8 cellular contexts compared by ENCODE assay signal in genomic region chr11:78715639-78716311, GRCh38.
DNase-seq lines count a peak whose midpoint lies in the region; ATAC-seq and TF ChIP-seq lines count a peak whose summit lies in the region.

No MANE protein-coding gene starts in this region.

- no peak for TF ChIP-seq EP300 in stomach (IDR thresholded peaks at IDR 0.05)

- TF ChIP-seq CTCF in Peyer's patch (IDR thresholded peaks at IDR 0.05) (peak in 4 of 6 experiments; percentile 35 to 65 (median 60)), brain (conservative IDR thresholded peaks at IDR 0.05) (peak; percentile 64 to 81), liver (IDR thresholded peaks at IDR 0.05; ENCODE audit: low read depth, low read length, missing input control) (peak; percentile 62), stomach (IDR thresholded peaks at IDR 0.05) (peak in 4 of 7 experiments; percentile 15 to 26 (median 23))

- H3K4me1 ChIP-seq in Peyer's patch: no peaks in the 10 kb centered on the region
- no peaks in the 10 kb centered on the region for H3K4me1 ChIP-seq in liver (ENCODE audit: control insufficient read depth in 4 of 4, insufficient read depth in 4 of 4, low read length in 3 of 4)
- no peaks in the 10 kb centered on the region for H3K4me1 ChIP-seq in stomach

- H3K9me3 ChIP-seq in Peyer's patch: no peaks in the 10 kb centered on the region
- no peaks in the 10 kb centered on the region for H3K9me3 ChIP-seq in liver (ENCODE audit: control insufficient read depth in 4 of 4, low read length in 3 of 4)
- no peaks in the 10 kb centered on the region for H3K9me3 ChIP-seq in stomach

- H3K4me3 Mint-ChIP-seq in brain: no peak overlapping the region
- no peak overlapping the region for H3K4me3 Mint-ChIP-seq in stimulated activated memory B cell treated with anti-CD40 and anti-IgM and Interleukin-4, amounts not matched to agents 10 μg/mL and 1 μg/mL and 100 μg/mL, for 72 hours

- H3K27me3 Mint-ChIP-seq in brain: peaks cover 3% of the 10 kb centered on the region
- no peaks in the 10 kb centered on the region for H3K27me3 Mint-ChIP-seq in stimulated activated memory B cell treated with anti-CD40 and anti-IgM and Interleukin-4, amounts not matched to agents 10 μg/mL and 1 μg/mL and 100 μg/mL, for 72 hours

- peaks cover 20% of the 10 kb centered on the region for H3K4me1 Mint-ChIP-seq in brain
- no peaks in the 10 kb centered on the region for H3K4me1 Mint-ChIP-seq in stimulated activated memory B cell treated with anti-CD40 and anti-IgM and Interleukin-4, amounts not matched to agents 10 μg/mL and 1 μg/mL and 100 μg/mL, for 72 hours

- TF ChIP-seq RAD21 in liver (IDR thresholded peaks at IDR 0.05): peak; percentile 73 to 84

- H3K36me3 ChIP-seq in Peyer's patch (no peaks in the 10 kb centered on the region), liver (ENCODE audit: control insufficient read depth in 4 of 4, insufficient read depth in 3 of 4, low read depth in 1 of 4, low read length in 3 of 4) (no peaks in the 10 kb centered on the region), stomach (no peaks in the 10 kb centered on the region)

- DNase-seq in Ammon's horn (ENCODE audit: low spot score) (peak; percentile 74), LHCN-M2 (ENCODE audit: low read depth) (peak; percentile 26), Peyer's patch (peak in 2 of 3 donors; percentile 61 to 64), stomach (peak; percentile 31)

- no peak overlapping the region for H3K9ac ChIP-seq in liver (ENCODE audit: low read depth in 1 of 2, low read length in 2 of 2)

- WGBS in liver: 47% methylated on average over 8 of the region's 8 CpGs
- 48 to 68% (median 52%) methylated on average over 8 of the region's 8 CpGs for WGBS in stomach, 5 donors

- TF ChIP-seq POLR2A in Peyer's patch (IDR thresholded peaks at IDR 0.05): no peak
- TF ChIP-seq POLR2A in stomach (IDR thresholded peaks at IDR 0.05): no peak

- H3K36me3 Mint-ChIP-seq in brain: peaks cover 12% of the 10 kb centered on the region
- no peaks in the 10 kb centered on the region for H3K36me3 Mint-ChIP-seq in stimulated activated memory B cell treated with anti-CD40 and anti-IgM and Interleukin-4, amounts not matched to agents 10 μg/mL and 1 μg/mL and 100 μg/mL, for 72 hours

- H3K4me3 ChIP-seq in Peyer's patch (no peak overlapping the region), liver (ENCODE audit: low read depth in 1 of 3, low read length in 3 of 3) (no peak overlapping the region), stomach (no peak overlapping the region)

- H3K27me3 ChIP-seq in Peyer's patch (no peaks in the 10 kb centered on the region), liver (ENCODE audit: control insufficient read depth in 4 of 4, insufficient read depth in 4 of 4, low read length in 3 of 4) (no peaks in the 10 kb centered on the region), stomach (peaks cover 0 to 6% (median 0%) of the 10 kb centered on the region in 3 donors)

- intact Hi-C loops in stomach (cut with DNase I; ENCODE audit: low total_unique reads): no loop called here

- peak; percentile 80 for ATAC-seq in GM18868 (IDR thresholded peaks at IDR 0.05; ENCODE audit: unreplicated experiment)
- ATAC-seq in stimulated activated memory B cell treated with anti-CD40 and anti-IgM and Interleukin-4, amounts not matched to agents 10 μg/mL and 1 μg/mL and 100 μg/mL, for 72 hours: no peak

- H3K9me3 Mint-ChIP-seq in brain: no peaks in the 10 kb centered on the region
- H3K9me3 Mint-ChIP-seq in stimulated activated memory B cell treated with anti-CD40 and anti-IgM and Interleukin-4, amounts not matched to agents 10 μg/mL and 1 μg/mL and 100 μg/mL, for 72 hours: no peaks in the 10 kb centered on the region

- H3K27ac Mint-ChIP-seq in brain: peak overlapping the region in 1 of 5 experiments; percentile 62
- no peak overlapping the region for H3K27ac Mint-ChIP-seq in stimulated activated memory B cell treated with anti-CD40 and anti-IgM and Interleukin-4, amounts not matched to agents 10 μg/mL and 1 μg/mL and 100 μg/mL, for 72 hours

- H3K27ac ChIP-seq in Peyer's patch: no peak overlapping the region
- no peak overlapping the region for H3K27ac ChIP-seq in liver (ENCODE audit: low read depth in 1 of 2, low read length in 2 of 2)
- no peak overlapping the region for H3K27ac ChIP-seq in stomach

TF ChIP-seq in liver, 16 proteins besides CTCF, POLR2A, EP300 and RAD21:
- no peak for TF ChIP-seq NR2F2 (IDR thresholded peaks at IDR 0.05)
- no peak for TF ChIP-seq MAX (IDR thresholded peaks at IDR 0.05)
- no peak for TF ChIP-seq RXRA (IDR thresholded peaks at IDR 0.05)
- no peak for TF ChIP-seq ZBTB33 (IDR thresholded peaks at IDR 0.05)
- no peak for TF ChIP-seq JUND (IDR thresholded peaks at IDR 0.05)
- no peak for TF ChIP-seq TAF1 (conservative IDR thresholded peaks at IDR 0.05)
TF ChIP-seq in liver: peak in this region for 0.
